ENCODE assay signal across 11 cellular contexts in the genomic region with DNA sequence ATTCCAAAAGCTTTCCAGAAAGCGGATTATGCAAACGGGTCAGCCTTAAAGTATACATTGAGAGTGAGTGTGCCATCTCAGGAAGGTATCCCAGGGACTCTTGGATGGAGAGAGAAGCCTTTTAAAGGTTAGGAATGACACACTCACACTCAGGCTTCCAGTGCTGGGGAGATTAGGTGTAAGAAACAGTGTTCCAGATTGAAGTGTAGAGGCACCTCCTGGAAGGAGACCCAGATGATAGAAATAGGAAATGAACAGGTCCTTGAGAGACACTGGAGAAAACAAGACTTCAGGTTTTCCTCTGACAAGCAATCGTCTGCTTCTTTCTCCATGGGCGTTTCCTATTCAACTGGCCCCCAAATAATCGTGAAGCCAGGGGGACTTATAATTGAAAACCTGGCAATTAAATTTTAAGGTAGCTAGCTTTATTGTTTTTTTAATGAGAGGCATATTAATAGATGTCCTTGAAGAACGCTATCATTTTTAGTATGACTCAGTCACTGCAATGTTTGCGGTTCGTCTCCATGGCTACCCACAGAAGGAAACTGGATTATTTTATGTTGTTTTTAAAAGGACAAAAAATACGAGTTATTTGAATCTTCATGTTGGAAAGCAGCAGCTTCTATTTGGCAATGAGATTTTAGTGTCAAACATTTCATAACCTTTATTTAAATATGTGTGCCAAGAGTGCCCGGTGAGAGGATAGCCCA. TPM values are rescaled to one million over a fixed set of nuclear protein-coding genes. Genes with fewer than 3 reads are reported as not detected.
DNase-seq lines count a peak whose midpoint lies in the region; ATAC-seq and TF ChIP-seq lines count a peak whose summit lies in the region.
"Had no signal": no experiment of that assay in that cellular context is flagged by ENCODE, and none has a peak within 500 bp of the region (broad histone marks: within the 10 kb centered on the region; RNA-seq: fewer than 3 reads in every experiment).

No MANE protein-coding gene starts in this region.

- H3K4me3 ChIP-seq in right cardiac atrium (ENCODE audit: low read length) (no peak overlapping the region), fibroblast of the aortic adventitia (ENCODE audit: low read depth, low read length) (no peak overlapping the region), right atrium auricular region (no peak overlapping the region), thyroid gland (replicated peaks in 1 of 3) (no peak overlapping the region)
- H3K4me3 ChIP-seq: heart left ventricle had no signal

- peaks cover 20% of the 10 kb centered on the region for H3K4me1 ChIP-seq in right cardiac atrium (ENCODE audit: control insufficient read depth, insufficient read depth, low read length)
- H3K4me1 ChIP-seq in right atrium auricular region, result peaks cover 0 to 34% of the 10 kb centered on the region in 2 donors
- H3K4me1 ChIP-seq in thyroid gland, result peaks cover 0 to 6% of the 10 kb centered on the region in 2 donors

- H3K27me3 ChIP-seq in right cardiac atrium (ENCODE audit: control insufficient read depth, insufficient read depth), result no peaks in the 10 kb centered on the region
- H3K27me3 ChIP-seq in right atrium auricular region, result no peaks in the 10 kb centered on the region
- H3K27me3 ChIP-seq in thyroid gland, result no peaks in the 10 kb centered on the region
- H3K27me3 ChIP-seq: heart left ventricle had no signal

- H3K9me3 ChIP-seq in right cardiac atrium (ENCODE audit: control insufficient read depth, low read length), result no peaks in the 10 kb centered on the region
- no peaks in the 10 kb centered on the region for H3K9me3 ChIP-seq in right atrium auricular region
- no peaks in the 10 kb centered on the region for H3K9me3 ChIP-seq in thyroid gland
- H3K9me3 ChIP-seq: heart left ventricle had no signal

- no peak for ATAC-seq in right cardiac atrium
- no peak for ATAC-seq in left ventricle myocardium superior
- ATAC-seq in GM21367 (IDR thresholded peaks at IDR 0.05; ENCODE audit: unreplicated experiment), result no peak
- ATAC-seq: heart left ventricle had no signal

- intact Hi-C loops in right cardiac atrium (cut with DNase I), result no loop called here
- intact Hi-C loops in left ventricle myocardium superior (cut with micrococcal nuclease), result no loop called here
- intact Hi-C loops in thyroid gland (cut with DNase I), result no loop called here

- H3K36me3 ChIP-seq in right atrium auricular region (no peaks in the 10 kb centered on the region), thyroid gland (no peaks in the 10 kb centered on the region)
- H3K36me3 ChIP-seq: heart left ventricle had no signal

- peak overlapping the region; percentile 37 for H3K27ac ChIP-seq in right cardiac atrium (ENCODE audit: low read length)
- H3K27ac ChIP-seq in right atrium auricular region, result peak overlapping the region in 1 of 2 donors; percentile 5
- no peak overlapping the region for H3K27ac ChIP-seq in thyroid gland
- H3K27ac ChIP-seq: C4-2B, heart left ventricle had no signal

- TF ChIP-seq CTCF in fibroblast of the aortic adventitia (IDR thresholded peaks at IDR 0.05; ENCODE audit: insufficient read depth, low read length), result no peak
- TF ChIP-seq CTCF in right atrium auricular region (IDR thresholded peaks at IDR 0.05), result no peak
- TF ChIP-seq CTCF in thyroid gland (IDR thresholded peaks at IDR 0.05), result no peak

- WGBS in right cardiac atrium, result 54% methylated on average over 10 of the region's 10 CpGs
- WGBS in thyroid gland, 2 donors, result 68 to 72% methylated on average over 10 of the region's 10 CpGs

- no peak for TF ChIP-seq POLR2A in thyroid gland (IDR thresholded peaks at IDR 0.05)

- no peak for DNase-seq in right cardiac atrium
- DNase-seq in left ventricle myocardium superior, result no peak
- DNase-seq in T-helper 22 cell (ENCODE audit: low read depth), result peak; percentile 46
- peak; percentile 41 for DNase-seq in fibroblast of the aortic adventitia (ENCODE audit: low read depth)
- DNase-seq in stromal cell of bone marrow (ENCODE audit: low read depth), result peak; percentile 57
- DNase-seq in right atrium auricular region (ENCODE audit: low spot score), result no peak
- no peak for DNase-seq in thyroid gland
- DNase-seq: heart left ventricle; stimulated activated CD4-positive, alpha-beta T cell treated with anti-CD3 and anti-CD28 coated beads, Interleukin-1b, Interleukin-23, amount 100 ng/mL, for 48 hours had no signal

RNA-seq across cellular contexts. Expression of a gene that starts 46.3 kb away (rescaled TPM):
- total RNA-seq in right cardiac atrium (10 to 100 TPM; 48.6 to 99.8 (median 56.2) TPM), left ventricle myocardium superior (11.5 TPM), fibroblast of the aortic adventitia (ENCODE audit: low replicate concordance) (not detected in 2 replicates), right atrium auricular region (100 to 1,000 TPM in 1 of 2 donors, 10 to 100 TPM in 1; 70.5 to 118 TPM), thyroid gland (10 to 100 TPM in 1 of 4 donors, 1 to 10 TPM in 1, under 1 TPM in 2; 0.11 to 14.6 (median 1.6) TPM)
- polyA plus RNA-seq in right cardiac atrium, result 65.5 TPM

Comparison
In these comparisons a context has a peak if more than half of its experiments do, and no peak if none do; other contexts are left out.
1. DNase-seq: peak in T-helper 22 cell (single experiment), fibroblast of the aortic adventitia (single experiment) and stromal cell of bone marrow (single experiment); none in right cardiac atrium (0 of 3), left ventricle myocardium superior (single experiment), right atrium auricular region (single experiment) and thyroid gland (0 of 2).